15 cellular contexts compared by ENCODE assay signal in the genomic region with DNA sequence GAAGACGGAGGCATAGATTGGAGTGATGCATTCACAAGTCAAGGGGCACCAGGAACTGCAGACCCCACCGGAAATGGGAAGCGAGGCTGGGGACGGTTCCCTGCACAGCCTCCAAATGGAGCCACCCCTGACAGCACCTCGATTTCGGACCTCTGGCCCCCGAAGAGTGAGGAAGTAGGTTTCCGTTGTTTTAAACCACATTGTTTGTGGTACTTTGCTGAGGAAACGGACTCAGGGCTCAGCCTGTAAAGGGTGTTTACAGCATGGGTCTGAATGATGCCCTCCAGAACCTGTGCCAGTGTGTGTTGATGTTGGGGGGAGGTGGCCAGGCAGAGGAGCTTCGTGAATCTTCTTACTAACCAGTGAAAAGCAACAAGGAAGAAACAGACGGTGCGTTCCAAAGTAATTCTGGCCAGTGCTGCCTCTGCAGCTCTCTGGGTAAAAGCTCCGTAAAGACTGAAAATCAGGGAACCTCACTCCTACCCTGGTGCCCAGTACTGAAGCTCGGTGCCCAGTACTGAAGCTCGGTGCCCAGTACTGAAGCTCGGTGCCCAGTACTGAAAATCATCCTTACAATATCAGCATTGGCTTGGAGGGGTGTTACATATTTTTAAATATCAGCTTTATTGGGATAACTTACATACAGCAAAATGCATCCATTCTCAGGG. TPM values are rescaled to one million over a fixed set of nuclear protein-coding genes. Genes with fewer than 3 reads are reported as not detected.
A peak's percentile ranks its signal among the peaks of the same experiment; 100 is the strongest.
DNase-seq lines count a peak whose midpoint lies in the region; ATAC-seq and TF ChIP-seq lines count a peak whose summit lies in the region.
"Had no signal": no experiment of that assay in that cellular context is flagged by ENCODE, and none has a peak within 500 bp of the region (broad histone marks: within the 10 kb centered on the region; RNA-seq: fewer than 3 reads in every experiment).

No MANE protein-coding gene starts in this region.

- peaks cover 50% of the 10 kb centered on the region for H3K4me1 Mint-ChIP-seq in activated naive CD8-positive, alpha-beta T cell (ENCODE audit: low read depth)

- H3K36me3 ChIP-seq in neutrophil (no peaks in the 10 kb centered on the region), gastrocnemius medialis (no peaks in the 10 kb centered on the region), breast epithelium (no peaks in the 10 kb centered on the region)
- H3K36me3 ChIP-seq: brain microvascular endothelial cell, heart right ventricle, left ventricle myocardium inferior, tibial artery had no signal

- H3K27ac ChIP-seq in neutrophil = peak overlapping the region; percentile 96
- H3K27ac ChIP-seq in gastrocnemius medialis = no peak overlapping the region
- H3K27ac ChIP-seq in breast epithelium = no peak overlapping the region
- H3K27ac ChIP-seq: brain microvascular endothelial cell, left ventricle myocardium inferior, tibial artery had no signal

- peaks cover 64 to 70% of the 10 kb centered on the region in 2 experiments for H3K4me1 ChIP-seq in neutrophil (ENCODE audit: control insufficient read depth in 1 of 2, insufficient read depth in 1 of 2, low read depth in 1 of 2, low read length in 1 of 2)
- no peaks in the 10 kb centered on the region for H3K4me1 ChIP-seq in gastrocnemius medialis
- H3K4me1 ChIP-seq in breast epithelium = no peaks in the 10 kb centered on the region
- H3K4me1 ChIP-seq: tibial artery had no signal

- H3K4me3 Mint-ChIP-seq in activated naive CD8-positive, alpha-beta T cell = peak overlapping the region; percentile 46

- no peak for DNase-seq in omental fat pad (ENCODE audit: low spot score)
- DNase-seq in gastrocnemius medialis = no peak
- DNase-seq in breast epithelium (ENCODE audit: low spot score in 2 of 2) = no peak
- DNase-seq: brain microvascular endothelial cell, heart right ventricle, left ventricle myocardium inferior, NCI-H1930, NCI-H82, tibial artery had no signal

- H3K4me3 ChIP-seq in neutrophil (ENCODE audit: low read depth in 1 of 2, low read length in 1 of 2) (peak overlapping the region; percentile 17 to 32), gastrocnemius medialis (no peak overlapping the region), breast epithelium (no peak overlapping the region)
- H3K4me3 ChIP-seq: left ventricle myocardium inferior, smooth muscle cell, tibial artery had no signal

- in situ Hi-C loops in gastrocnemius medialis (cut with MboI; ENCODE audit: low sequenced_read_pairs in 4 of 4) = no loop called here

- H3K27me3 ChIP-seq in neutrophil (no peaks in the 10 kb centered on the region), gastrocnemius medialis (no peaks in the 10 kb centered on the region), breast epithelium (no peaks in the 10 kb centered on the region)
- H3K27me3 ChIP-seq: brain microvascular endothelial cell, tibial artery had no signal

- no peaks in the 10 kb centered on the region for H3K27me3 Mint-ChIP-seq in activated naive CD8-positive, alpha-beta T cell

- no peaks in the 10 kb centered on the region for H3K9me3 ChIP-seq in neutrophil
- no peaks in the 10 kb centered on the region for H3K9me3 ChIP-seq in gastrocnemius medialis
- H3K9me3 ChIP-seq in breast epithelium = no peaks in the 10 kb centered on the region

- no peak for TF ChIP-seq POLR2A in gastrocnemius medialis (IDR thresholded peaks at IDR 0.05)
- TF ChIP-seq POLR2A in breast epithelium (IDR thresholded peaks at IDR 0.05) = no peak

- no peak overlapping the region for H3K27ac Mint-ChIP-seq in activated naive CD8-positive, alpha-beta T cell
- H3K27ac Mint-ChIP-seq: activated T-helper 2 cell treated with anti-CD3 and anti-CD28 coated beads, Interferon-gamma antibody, Interleukin-2, Interleukin-4, amounts not matched to agents 10 μg/mL and 5 μg/mL and 100 μg/mL, durations not matched to agents 14 hours and 24 hours and 36 hours had no signal

- H3K36me3 Mint-ChIP-seq in activated naive CD8-positive, alpha-beta T cell = no peaks in the 10 kb centered on the region

- TF ChIP-seq CTCF in GM12872 (IDR thresholded peaks at IDR 0.05; ENCODE audit: insufficient read depth, low read depth, low read length) = peak; percentile 77
- TF ChIP-seq CTCF in neutrophil (IDR thresholded peaks at IDR 0.05) = peak; percentile 41
- TF ChIP-seq CTCF in omental fat pad (IDR thresholded peaks at IDR 0.05) = no peak
- TF ChIP-seq CTCF in gastrocnemius medialis (IDR thresholded peaks at IDR 0.05 in 4 of 5, conservative IDR thresholded peaks at IDR 0.05 in 1 of 5) = no peak
- TF ChIP-seq CTCF in breast epithelium (IDR thresholded peaks at IDR 0.05) = no peak

- intact Hi-C loops in gastrocnemius medialis (cut with DNase I; ENCODE audit: low total_unique reads) = no loop called here
- intact Hi-C loops in breast epithelium (cut with DNase I; ENCODE audit: low total_unique reads) = no loop called here

- H3K9me3 Mint-ChIP-seq in activated naive CD8-positive, alpha-beta T cell (ENCODE audit: low read depth) = no peaks in the 10 kb centered on the region
- H3K9me3 Mint-ChIP-seq: activated T-helper 2 cell treated with anti-CD3 and anti-CD28 coated beads, Interferon-gamma antibody, Interleukin-2, Interleukin-4, amounts not matched to agents 10 μg/mL and 5 μg/mL and 100 μg/mL, durations not matched to agents 14 hours and 24 hours and 36 hours had no signal

- ATAC-seq in HG03066 (IDR thresholded peaks at IDR 0.05; ENCODE audit: low read depth, unreplicated experiment) = peak; percentile 22
- ATAC-seq in omental fat pad (ENCODE audit: low FRiP score) = no peak
- ATAC-seq in gastrocnemius medialis = no peak

RNA-seq across cellular contexts. Expression of a gene that starts 30.1 kb away (rescaled TPM):
- total RNA-seq in omental fat pad (1 to 10 TPM in 2 of 4 donors, under 1 TPM in 1, not detected in 1; 0.36 to 1.1 (median 1.1) TPM), gastrocnemius medialis (not detected), breast epithelium (under 1 TPM in 1 of 3 donors, not detected in 2; 0.73 TPM)
- total RNA-seq: activated T-helper 2 cell treated with anti-CD3 and anti-CD28 coated beads, Interferon-gamma antibody, Interleukin-2, Interleukin-4, amounts not matched to agents 10 μg/mL and 5 μg/mL and 100 μg/mL, durations not matched to agents 14 hours and 24 hours and 36 hours; left ventricle myocardium inferior; smooth muscle cell had no signal

Comparison
In these comparisons a context has a peak if more than half of its experiments do, and no peak if none do; other contexts are left out.
1. CTCF ChIP-seq: peak in GM12872 (single experiment) and neutrophil (single experiment); none in omental fat pad (0 of 3), gastrocnemius medialis (0 of 5) and breast epithelium (0 of 3).
2. H3K4me3 ChIP-seq: peak in neutrophil (2 of 2); none in gastrocnemius medialis (0 of 4) and breast epithelium (0 of 3).